ENCODE assay signal across 9 cellular contexts in the genomic region with DNA sequence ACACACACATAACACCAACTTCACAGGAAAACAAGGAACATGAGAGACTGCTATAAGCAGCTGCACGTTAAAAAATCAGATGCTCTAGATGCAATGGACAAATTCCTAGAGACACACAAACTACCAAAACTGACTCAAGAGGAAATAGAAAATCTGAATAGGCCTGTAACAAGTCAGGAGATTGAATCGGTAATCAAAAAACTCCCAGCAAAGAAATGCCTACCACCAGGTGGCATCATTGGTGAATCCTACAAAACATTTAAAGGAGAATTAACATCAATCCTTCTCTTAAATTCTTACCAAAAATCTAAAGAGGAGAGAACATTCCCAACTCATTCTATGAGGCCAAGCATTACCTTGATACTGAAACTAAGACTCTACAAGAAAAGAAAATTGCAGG. TPM values are rescaled to one million over a fixed set of nuclear protein-coding genes. Genes with fewer than 3 reads are reported as not detected.
DNase-seq lines count a peak whose midpoint lies in the region; ATAC-seq and TF ChIP-seq lines count a peak whose summit lies in the region.
"Had no signal": no experiment of that assay in that cellular context is flagged by ENCODE, and none has a peak within 500 bp of the region (broad histone marks: within the 10 kb centered on the region; RNA-seq: fewer than 3 reads in every experiment).

No MANE protein-coding gene starts in this region.

- H3F3A ChIP-seq in MM.1S (ENCODE audit: insufficient read depth, low read length) = no peaks in the 10 kb centered on the region

- H3K9me2 ChIP-seq in MM.1S (replicated peaks; ENCODE audit: insufficient read depth, low read length) = no peaks in the 10 kb centered on the region

- DNase-seq in activated CD4-positive, alpha-beta T cell treated with anti-CD3 and anti-CD28 coated beads, Interleukin-2, amount 10 ng/mL, durations not matched to agents 24 days and 14 days = peak; percentile 73
- no peak for DNase-seq in activated CD4-positive, alpha-beta T cell treated with anti-CD3 and anti-CD28 coated beads, Interleukin-2, amount 50 U/mL, for 4 hours
- DNase-seq in MM.1S = peak; percentile 41
- DNase-seq in iris pigment epithelial cell (ENCODE audit: low read depth) = peak; percentile 57
- no peak for DNase-seq in T-helper 9 cell

- intact Hi-C loops in activated CD4-positive, alpha-beta T cell treated with anti-CD3 and anti-CD28 coated beads, Interleukin-2, amount 10 ng/mL, durations not matched to agents 24 days and 14 days (cut with micrococcal nuclease) = loop anchor here (2.0 to 10.0 kb wide), 4 partner anchors 106 to 422 kb away; no protein-coding TSS in a partner anchor

- H4K20me1 ChIP-seq in MM.1S (ENCODE audit: insufficient read depth, low read length) = no peaks in the 10 kb centered on the region

- peaks cover 8% of the 10 kb centered on the region for H3K27me3 Mint-ChIP-seq in activated CD4-positive, alpha-beta T cell treated with anti-CD3 and anti-CD28 coated beads, Interleukin-2, amount 10 ng/mL, durations not matched to agents 24 days and 14 days

- no peak overlapping the region for H3K4me3 ChIP-seq in MM.1S (ENCODE audit: low read length)

- no peak overlapping the region for H3K4me3 Mint-ChIP-seq in activated CD4-positive, alpha-beta T cell treated with anti-CD3 and anti-CD28 coated beads, Interleukin-2, amount 10 ng/mL, durations not matched to agents 24 days and 14 days
- H3K4me3 Mint-ChIP-seq: activated naive CD8-positive, alpha-beta T cell treated with anti-CD3 and anti-CD28 coated beads, Interleukin-2, amount 10 ng/mL, durations not matched to agents 7 days and 5 days had no signal

- peak; percentile 61 for TF ChIP-seq CTCF in MM.1S (IDR thresholded peaks at IDR 0.05; ENCODE audit: low read length)
- TF ChIP-seq CTCF in VCaP (conservative IDR thresholded peaks at IDR 0.05) = peak; percentile 76

- ATAC-seq in HG02588 (IDR thresholded peaks at IDR 0.05; ENCODE audit: unreplicated experiment) (no peak), GM21367 (IDR thresholded peaks at IDR 0.05; ENCODE audit: unreplicated experiment) (no peak)

- no peaks in the 10 kb centered on the region for H3K4me1 Mint-ChIP-seq in activated CD4-positive, alpha-beta T cell treated with anti-CD3 and anti-CD28 coated beads, Interleukin-2, amount 10 ng/mL, durations not matched to agents 24 days and 14 days

- H3K9ac ChIP-seq in MM.1S (ENCODE audit: low read length) = no peak overlapping the region

- no peaks in the 10 kb centered on the region for H3K9me3 ChIP-seq in MM.1S (replicated peaks; ENCODE audit: insufficient read depth, low read length)

- no peaks in the 10 kb centered on the region for H3K9me3 Mint-ChIP-seq in activated CD4-positive, alpha-beta T cell treated with anti-CD3 and anti-CD28 coated beads, Interleukin-2, amount 10 ng/mL, durations not matched to agents 24 days and 14 days
- H3K9me3 Mint-ChIP-seq: activated naive CD8-positive, alpha-beta T cell treated with anti-CD3 and anti-CD28 coated beads, Interleukin-2, amount 10 ng/mL, durations not matched to agents 7 days and 5 days had no signal

- no peak overlapping the region for H3K4me2 ChIP-seq in MM.1S (ENCODE audit: low read depth, low read length)

- no peak overlapping the region for H2AFZ ChIP-seq in MM.1S (ENCODE audit: low read length)

- no peaks in the 10 kb centered on the region for H3K36me3 ChIP-seq in MM.1S (replicated peaks; ENCODE audit: insufficient read depth, low read length)

- no peaks in the 10 kb centered on the region for H3K79me2 ChIP-seq in MM.1S (ENCODE audit: low read length)

- no peaks in the 10 kb centered on the region for H3K27me3 ChIP-seq in MM.1S (replicated peaks; ENCODE audit: insufficient read depth, low read length)

- H3K36me3 Mint-ChIP-seq in activated CD4-positive, alpha-beta T cell treated with anti-CD3 and anti-CD28 coated beads, Interleukin-2, amount 10 ng/mL, durations not matched to agents 24 days and 14 days (ENCODE audit: low read depth) = no peaks in the 10 kb centered on the region
- H3K36me3 Mint-ChIP-seq: activated naive CD8-positive, alpha-beta T cell treated with anti-CD3 and anti-CD28 coated beads, Interleukin-2, amount 10 ng/mL, durations not matched to agents 7 days and 5 days had no signal

- H3K27ac ChIP-seq in MM.1S (ENCODE audit: low read length) = no peak overlapping the region
- no peak overlapping the region for H3K27ac ChIP-seq in VCaP

- H3K27ac Mint-ChIP-seq in activated CD4-positive, alpha-beta T cell treated with anti-CD3 and anti-CD28 coated beads, Interleukin-2, amount 10 ng/mL, durations not matched to agents 24 days and 14 days = no peak overlapping the region
- H3K27ac Mint-ChIP-seq: activated naive CD8-positive, alpha-beta T cell treated with anti-CD3 and anti-CD28 coated beads, Interleukin-2, amount 10 ng/mL, durations not matched to agents 7 days and 5 days had no signal

- no peaks in the 10 kb centered on the region for H3K4me1 ChIP-seq in MM.1S (ENCODE audit: low read length)

RNA-seq across cellular contexts. Expression of gene NDST1, which starts 54.9 kb away (rescaled TPM):
- total RNA-seq in activated CD4-positive, alpha-beta T cell treated with anti-CD3 and anti-CD28 coated beads, Interleukin-2, amount 10 ng/mL, durations not matched to agents 24 days and 14 days = 2.8 and 3.9 TPM in 2 replicates

Comparison
In these comparisons a context has a peak if more than half of its experiments do, and no peak if none do; other contexts are left out.
1. DNase-seq: peak in activated CD4-positive, alpha-beta T cell treated with anti-CD3 and anti-CD28 coated beads, Interleukin-2, amount 10 ng/mL, durations not matched to agents 24 days and 14 days (single experiment), MM.1S (single experiment) and iris pigment epithelial cell (single experiment); none in activated CD4-positive, alpha-beta T cell treated with anti-CD3 and anti-CD28 coated beads, Interleukin-2, amount 50 U/mL, for 4 hours (0 of 2) and T-helper 9 cell (single experiment).